ENCODE assay signal across 2 cellular contexts in the genomic region with DNA sequence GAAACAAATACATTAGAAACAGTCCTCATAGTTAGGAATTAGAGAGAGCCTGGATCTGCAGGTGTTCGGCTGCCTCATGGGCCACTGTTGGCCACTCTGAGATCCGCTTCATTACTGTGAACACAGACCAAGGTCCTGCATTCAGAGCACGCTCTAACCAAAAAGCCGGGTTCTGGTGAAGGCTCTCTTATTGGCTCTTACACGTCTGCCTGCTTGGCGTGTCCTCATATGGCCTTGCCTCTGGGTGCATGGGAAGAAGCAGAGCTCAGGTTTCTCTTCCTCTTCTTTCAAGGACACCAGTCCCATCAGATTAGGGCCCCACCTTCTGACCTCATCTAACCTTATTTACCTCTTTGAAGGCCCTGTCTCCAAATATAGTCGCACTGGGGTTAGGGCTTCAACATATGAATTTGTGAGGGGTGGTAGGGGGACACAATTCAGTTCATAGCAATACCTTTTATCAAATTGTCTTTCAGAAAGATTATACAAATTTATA.
A peak's percentile ranks its signal among the peaks of the same experiment; 100 is the strongest.
TF ChIP-seq lines count a peak whose summit lies in the region.

No MANE protein-coding gene starts in this region.

TF ChIP-seq in HEK293, 187 proteins besides CTCF, POLR2A, EP300 and RAD21:
- TF ChIP-seq, protein P1, sequence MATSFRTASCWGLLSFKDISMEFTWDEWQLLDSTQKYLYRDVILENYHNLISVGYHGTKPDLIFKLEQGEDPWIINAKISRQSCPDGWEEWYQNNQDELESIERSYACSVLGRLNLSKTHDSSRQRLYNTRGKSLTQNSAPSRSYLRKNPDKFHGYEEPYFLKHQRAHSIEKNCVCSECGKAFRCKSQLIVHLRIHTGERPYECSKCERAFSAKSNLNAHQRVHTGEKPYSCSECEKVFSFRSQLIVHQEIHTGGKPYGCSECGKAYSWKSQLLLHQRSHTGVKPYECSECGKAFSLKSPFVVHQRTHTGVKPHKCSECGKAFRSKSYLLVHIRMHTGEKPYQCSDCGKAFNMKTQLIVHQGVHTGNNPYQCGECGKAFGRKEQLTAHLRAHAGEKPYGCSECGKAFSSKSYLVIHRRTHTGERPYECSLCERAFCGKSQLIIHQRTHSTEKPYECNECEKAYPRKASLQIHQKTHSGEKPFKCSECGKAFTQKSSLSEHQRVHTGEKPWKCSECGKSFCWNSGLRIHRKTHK (tag by site-specific recombination; IDR thresholded peaks at IDR 0.05) = no peak
- TF ChIP-seq ZFP69B (tag by site-specific recombination; IDR thresholded peaks at IDR 0.05) = peak; percentile 62; the same call in 1 of the 2 replicates
- peak; percentile 39; the same call in 1 of the 2 replicates for TF ChIP-seq ZEB2 (tag by site-specific recombination; IDR thresholded peaks at IDR 0.05)
- TF ChIP-seq, protein P2, sequence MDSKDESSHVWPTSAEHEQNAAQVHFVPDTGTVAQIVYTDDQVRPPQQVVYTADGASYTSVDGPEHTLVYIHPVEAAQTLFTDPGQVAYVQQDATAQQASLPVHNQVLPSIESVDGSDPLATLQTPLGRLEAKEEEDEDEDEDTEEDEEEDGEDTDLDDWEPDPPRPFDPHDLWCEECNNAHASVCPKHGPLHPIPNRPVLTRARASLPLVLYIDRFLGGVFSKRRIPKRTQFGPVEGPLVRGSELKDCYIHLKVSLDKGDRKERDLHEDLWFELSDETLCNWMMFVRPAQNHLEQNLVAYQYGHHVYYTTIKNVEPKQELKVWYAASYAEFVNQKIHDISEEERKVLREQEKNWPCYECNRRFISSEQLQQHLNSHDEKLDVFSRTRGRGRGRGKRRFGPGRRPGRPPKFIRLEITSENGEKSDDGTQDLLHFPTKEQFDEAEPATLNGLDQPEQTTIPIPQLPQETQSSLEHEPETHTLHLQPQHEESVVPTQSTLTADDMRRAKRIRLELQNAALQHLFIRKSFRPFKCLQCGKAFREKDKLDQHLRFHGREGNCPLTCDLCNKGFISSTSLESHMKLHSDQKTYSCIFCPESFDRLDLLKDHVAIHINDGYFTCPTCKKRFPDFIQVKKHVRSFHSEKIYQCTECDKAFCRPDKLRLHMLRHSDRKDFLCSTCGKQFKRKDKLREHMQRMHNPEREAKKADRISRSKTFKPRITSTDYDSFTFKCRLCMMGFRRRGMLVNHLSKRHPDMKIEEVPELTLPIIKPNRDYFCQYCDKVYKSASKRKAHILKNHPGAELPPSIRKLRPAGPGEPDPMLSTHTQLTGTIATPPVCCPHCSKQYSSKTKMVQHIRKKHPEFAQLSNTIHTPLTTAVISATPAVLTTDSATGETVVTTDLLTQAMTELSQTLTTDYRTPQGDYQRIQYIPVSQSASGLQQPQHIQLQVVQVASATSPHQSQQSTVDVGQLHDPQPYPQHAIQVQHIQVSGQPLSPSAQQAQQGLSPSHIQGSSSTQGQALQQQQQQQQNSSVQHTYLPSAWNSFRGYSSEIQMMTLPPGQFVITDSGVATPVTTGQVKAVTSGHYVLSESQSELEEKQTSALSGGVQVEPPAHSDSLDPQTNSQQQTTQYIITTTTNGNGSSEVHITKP (tag by site-specific recombination; IDR thresholded peaks at IDR 0.05) = 0 out of 2 replicates have a peak, but pooled peaks have one; percentile 21
- TF ChIP-seq, protein P3, sequence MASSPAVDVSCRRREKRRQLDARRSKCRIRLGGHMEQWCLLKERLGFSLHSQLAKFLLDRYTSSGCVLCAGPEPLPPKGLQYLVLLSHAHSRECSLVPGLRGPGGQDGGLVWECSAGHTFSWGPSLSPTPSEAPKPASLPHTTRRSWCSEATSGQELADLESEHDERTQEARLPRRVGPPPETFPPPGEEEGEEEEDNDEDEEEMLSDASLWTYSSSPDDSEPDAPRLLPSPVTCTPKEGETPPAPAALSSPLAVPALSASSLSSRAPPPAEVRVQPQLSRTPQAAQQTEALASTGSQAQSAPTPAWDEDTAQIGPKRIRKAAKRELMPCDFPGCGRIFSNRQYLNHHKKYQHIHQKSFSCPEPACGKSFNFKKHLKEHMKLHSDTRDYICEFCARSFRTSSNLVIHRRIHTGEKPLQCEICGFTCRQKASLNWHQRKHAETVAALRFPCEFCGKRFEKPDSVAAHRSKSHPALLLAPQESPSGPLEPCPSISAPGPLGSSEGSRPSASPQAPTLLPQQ (tag by site-specific recombination; IDR thresholded peaks at IDR 0.05) = peak; percentile 78
- TF ChIP-seq ZNF629 (tag by site-specific recombination; IDR thresholded peaks at IDR 0.05) = peak; percentile 38; the same call in 1 of the 2 replicates
- peak; percentile 49 for TF ChIP-seq ZNF335 (tag by site-specific recombination; conservative IDR thresholded peaks at IDR 0.05)
- TF ChIP-seq ZBTB17 (tag by site-specific recombination; IDR thresholded peaks at IDR 0.05) = peak; percentile 82
- TF ChIP-seq, protein P4, sequence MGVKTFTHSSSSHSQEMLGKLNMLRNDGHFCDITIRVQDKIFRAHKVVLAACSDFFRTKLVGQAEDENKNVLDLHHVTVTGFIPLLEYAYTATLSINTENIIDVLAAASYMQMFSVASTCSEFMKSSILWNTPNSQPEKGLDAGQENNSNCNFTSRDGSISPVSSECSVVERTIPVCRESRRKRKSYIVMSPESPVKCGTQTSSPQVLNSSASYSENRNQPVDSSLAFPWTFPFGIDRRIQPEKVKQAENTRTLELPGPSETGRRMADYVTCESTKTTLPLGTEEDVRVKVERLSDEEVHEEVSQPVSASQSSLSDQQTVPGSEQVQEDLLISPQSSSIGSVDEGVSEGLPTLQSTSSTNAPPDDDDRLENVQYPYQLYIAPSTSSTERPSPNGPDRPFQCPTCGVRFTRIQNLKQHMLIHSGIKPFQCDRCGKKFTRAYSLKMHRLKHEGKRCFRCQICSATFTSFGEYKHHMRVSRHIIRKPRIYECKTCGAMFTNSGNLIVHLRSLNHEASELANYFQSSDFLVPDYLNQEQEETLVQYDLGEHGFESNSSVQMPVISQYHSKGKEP (tag by site-specific recombination; IDR thresholded peaks at IDR 0.05) = peak; percentile 37; the same call in 1 of the 2 replicates
- TF ChIP-seq ZNF76 (tag by site-specific recombination; IDR thresholded peaks at IDR 0.05; ENCODE audit: borderline replicate concordance, low read depth) = no peak
- no peak for TF ChIP-seq ZNF600 (tag by site-specific recombination; IDR thresholded peaks at IDR 0.05)
- TF ChIP-seq ZNF366 (tag by site-specific recombination; conservative IDR thresholded peaks at IDR 0.05) = peak; percentile 27; the same call in 1 of the 2 replicates
TF ChIP-seq in HEK293: peak in this region for 9.

TF ChIP-seq in K562, 482 proteins besides CTCF, POLR2A, EP300 and RAD21 (continues in another document):
- TF ChIP-seq PHF21A (IDR thresholded peaks at IDR 0.05; ENCODE audit: borderline replicate concordance, low read depth) (no peak), ZNF174 (CRISPR knock-in tag; IDR thresholded peaks at IDR 0.05) (no peak), ZNF696 (CRISPR knock-in tag; conservative IDR thresholded peaks at IDR 0.05) (no peak), EP400 (IDR thresholded peaks at IDR 0.05) (peak; percentile 53; the same call in 1 of the 2 replicates), NFRKB (IDR thresholded peaks at IDR 0.05; ENCODE audit: low read depth) (no peak), HDAC3 (IDR thresholded peaks at IDR 0.05; ENCODE audit: borderline replicate concordance, partially characterized antibody) (peak; percentile 24), CREM (IDR thresholded peaks at IDR 0.05; ENCODE audit: low read depth) (peak; percentile 18; the same call in 1 of the 2 replicates), ATF7 (IDR thresholded peaks at IDR 0.05) (peak; percentile 84), NEUROD1 (IDR thresholded peaks at IDR 0.05; ENCODE audit: borderline replicate concordance, low read depth, low read length, partially characterized antibody) (peak; percentile 36), MIER1 (IDR thresholded peaks at IDR 0.05; ENCODE audit: low read depth) (no peak), GTF2A2 (tag; IDR thresholded peaks at IDR 0.05) (no peak), ETV1 (tag; conservative IDR thresholded peaks at IDR 0.05; ENCODE audit: low read depth) (peak; percentile 58; the same call in 1 of the 2 replicates), MTA1 (IDR thresholded peaks at IDR 0.05; ENCODE audit: borderline replicate concordance) (no peak), ESRRB (CRISPR knock-in tag; IDR thresholded peaks at IDR 0.05; ENCODE audit: borderline replicate concordance) (no peak), HNRNPUL1 (IDR thresholded peaks at IDR 0.05; ENCODE audit: low read length) (no peak), JUN (IDR thresholded peaks at IDR 0.05; ENCODE audit: borderline replicate concordance, low read depth, low read length) (peak; percentile 61), JUN (CRISPR knock-in tag; IDR thresholded peaks at IDR 0.05; ENCODE audit: borderline replicate concordance) (no peak), TCF7 (IDR thresholded peaks at IDR 0.05; ENCODE audit: borderline replicate concordance) (no peak), HOXB6 (CRISPR knock-in tag; IDR thresholded peaks at IDR 0.05; ENCODE audit: borderline replicate concordance) (no peak), SP1 (CRISPR knock-in tag; IDR thresholded peaks at IDR 0.05) (0 out of 2 replicates have a peak, but pooled peaks have one; percentile 17), DNMT1 (IDR thresholded peaks at IDR 0.05) (no peak), PTRF (tag; IDR thresholded peaks at IDR 0.05) (no peak), SP2 (IDR thresholded peaks at IDR 0.05; ENCODE audit: extremely low read depth, low read depth, low read length, poor library complexity, severe bottlenecking) (no peak), NCOR1 (IDR thresholded peaks at IDR 0.05) (peak; percentile 61; the same call in 1 of the 2 replicates), FOXA1 (IDR thresholded peaks at IDR 0.05; ENCODE audit: borderline replicate concordance) (no peak), FOXA3 (CRISPR knock-in tag; conservative IDR thresholded peaks at IDR 0.05 in 1 of 2, IDR thresholded peaks at IDR 0.05 in 1 of 2) (no peak), CC2D1A (IDR thresholded peaks at IDR 0.05) (no peak)
- TF ChIP-seq, protein P5, sequence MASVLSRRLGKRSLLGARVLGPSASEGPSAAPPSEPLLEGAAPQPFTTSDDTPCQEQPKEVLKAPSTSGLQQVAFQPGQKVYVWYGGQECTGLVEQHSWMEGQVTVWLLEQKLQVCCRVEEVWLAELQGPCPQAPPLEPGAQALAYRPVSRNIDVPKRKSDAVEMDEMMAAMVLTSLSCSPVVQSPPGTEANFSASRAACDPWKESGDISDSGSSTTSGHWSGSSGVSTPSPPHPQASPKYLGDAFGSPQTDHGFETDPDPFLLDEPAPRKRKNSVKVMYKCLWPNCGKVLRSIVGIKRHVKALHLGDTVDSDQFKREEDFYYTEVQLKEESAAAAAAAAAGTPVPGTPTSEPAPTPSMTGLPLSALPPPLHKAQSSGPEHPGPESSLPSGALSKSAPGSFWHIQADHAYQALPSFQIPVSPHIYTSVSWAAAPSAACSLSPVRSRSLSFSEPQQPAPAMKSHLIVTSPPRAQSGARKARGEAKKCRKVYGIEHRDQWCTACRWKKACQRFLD (CRISPR knock-in tag; IDR thresholded peaks at IDR 0.05) = peak; percentile 43; the same call in 1 of the 2 replicates
- TF ChIP-seq, protein P6, sequence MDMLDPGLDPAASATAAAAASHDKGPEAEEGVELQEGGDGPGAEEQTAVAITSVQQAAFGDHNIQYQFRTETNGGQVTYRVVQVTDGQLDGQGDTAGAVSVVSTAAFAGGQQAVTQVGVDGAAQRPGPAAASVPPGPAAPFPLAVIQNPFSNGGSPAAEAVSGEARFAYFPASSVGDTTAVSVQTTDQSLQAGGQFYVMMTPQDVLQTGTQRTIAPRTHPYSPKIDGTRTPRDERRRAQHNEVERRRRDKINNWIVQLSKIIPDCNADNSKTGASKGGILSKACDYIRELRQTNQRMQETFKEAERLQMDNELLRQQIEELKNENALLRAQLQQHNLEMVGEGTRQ (CRISPR knock-in tag; IDR thresholded peaks at IDR 0.05) = no peak
- TF ChIP-seq, protein P7, sequence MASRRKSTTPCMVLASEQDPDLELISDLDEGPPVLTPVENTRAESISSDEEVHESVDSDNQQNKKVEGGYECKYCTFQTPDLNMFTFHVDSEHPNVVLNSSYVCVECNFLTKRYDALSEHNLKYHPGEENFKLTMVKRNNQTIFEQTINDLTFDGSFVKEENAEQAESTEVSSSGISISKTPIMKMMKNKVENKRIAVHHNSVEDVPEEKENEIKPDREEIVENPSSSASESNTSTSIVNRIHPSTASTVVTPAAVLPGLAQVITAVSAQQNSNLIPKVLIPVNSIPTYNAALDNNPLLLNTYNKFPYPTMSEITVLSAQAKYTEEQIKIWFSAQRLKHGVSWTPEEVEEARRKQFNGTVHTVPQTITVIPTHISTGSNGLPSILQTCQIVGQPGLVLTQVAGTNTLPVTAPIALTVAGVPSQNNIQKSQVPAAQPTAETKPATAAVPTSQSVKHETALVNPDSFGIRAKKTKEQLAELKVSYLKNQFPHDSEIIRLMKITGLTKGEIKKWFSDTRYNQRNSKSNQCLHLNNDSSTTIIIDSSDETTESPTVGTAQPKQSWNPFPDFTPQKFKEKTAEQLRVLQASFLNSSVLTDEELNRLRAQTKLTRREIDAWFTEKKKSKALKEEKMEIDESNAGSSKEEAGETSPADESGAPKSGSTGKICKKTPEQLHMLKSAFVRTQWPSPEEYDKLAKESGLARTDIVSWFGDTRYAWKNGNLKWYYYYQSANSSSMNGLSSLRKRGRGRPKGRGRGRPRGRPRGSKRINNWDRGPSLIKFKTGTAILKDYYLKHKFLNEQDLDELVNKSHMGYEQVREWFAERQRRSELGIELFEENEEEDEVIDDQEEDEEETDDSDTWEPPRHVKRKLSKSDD (conservative IDR thresholded peaks at IDR 0.05; ENCODE audit: low read length) = no peak
- TF ChIP-seq, protein P8, sequence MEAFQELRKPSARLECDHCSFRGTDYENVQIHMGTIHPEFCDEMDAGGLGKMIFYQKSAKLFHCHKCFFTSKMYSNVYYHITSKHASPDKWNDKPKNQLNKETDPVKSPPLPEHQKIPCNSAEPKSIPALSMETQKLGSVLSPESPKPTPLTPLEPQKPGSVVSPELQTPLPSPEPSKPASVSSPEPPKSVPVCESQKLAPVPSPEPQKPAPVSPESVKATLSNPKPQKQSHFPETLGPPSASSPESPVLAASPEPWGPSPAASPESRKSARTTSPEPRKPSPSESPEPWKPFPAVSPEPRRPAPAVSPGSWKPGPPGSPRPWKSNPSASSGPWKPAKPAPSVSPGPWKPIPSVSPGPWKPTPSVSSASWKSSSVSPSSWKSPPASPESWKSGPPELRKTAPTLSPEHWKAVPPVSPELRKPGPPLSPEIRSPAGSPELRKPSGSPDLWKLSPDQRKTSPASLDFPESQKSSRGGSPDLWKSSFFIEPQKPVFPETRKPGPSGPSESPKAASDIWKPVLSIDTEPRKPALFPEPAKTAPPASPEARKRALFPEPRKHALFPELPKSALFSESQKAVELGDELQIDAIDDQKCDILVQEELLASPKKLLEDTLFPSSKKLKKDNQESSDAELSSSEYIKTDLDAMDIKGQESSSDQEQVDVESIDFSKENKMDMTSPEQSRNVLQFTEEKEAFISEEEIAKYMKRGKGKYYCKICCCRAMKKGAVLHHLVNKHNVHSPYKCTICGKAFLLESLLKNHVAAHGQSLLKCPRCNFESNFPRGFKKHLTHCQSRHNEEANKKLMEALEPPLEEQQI (IDR thresholded peaks at IDR 0.05) = peak; percentile 36; the same call in 1 of the 2 replicates
- TF ChIP-seq, protein P9, sequence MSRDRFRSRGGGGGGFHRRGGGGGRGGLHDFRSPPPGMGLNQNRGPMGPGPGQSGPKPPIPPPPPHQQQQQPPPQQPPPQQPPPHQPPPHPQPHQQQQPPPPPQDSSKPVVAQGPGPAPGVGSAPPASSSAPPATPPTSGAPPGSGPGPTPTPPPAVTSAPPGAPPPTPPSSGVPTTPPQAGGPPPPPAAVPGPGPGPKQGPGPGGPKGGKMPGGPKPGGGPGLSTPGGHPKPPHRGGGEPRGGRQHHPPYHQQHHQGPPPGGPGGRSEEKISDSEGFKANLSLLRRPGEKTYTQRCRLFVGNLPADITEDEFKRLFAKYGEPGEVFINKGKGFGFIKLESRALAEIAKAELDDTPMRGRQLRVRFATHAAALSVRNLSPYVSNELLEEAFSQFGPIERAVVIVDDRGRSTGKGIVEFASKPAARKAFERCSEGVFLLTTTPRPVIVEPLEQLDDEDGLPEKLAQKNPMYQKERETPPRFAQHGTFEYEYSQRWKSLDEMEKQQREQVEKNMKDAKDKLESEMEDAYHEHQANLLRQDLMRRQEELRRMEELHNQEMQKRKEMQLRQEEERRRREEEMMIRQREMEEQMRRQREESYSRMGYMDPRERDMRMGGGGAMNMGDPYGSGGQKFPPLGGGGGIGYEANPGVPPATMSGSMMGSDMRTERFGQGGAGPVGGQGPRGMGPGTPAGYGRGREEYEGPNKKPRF (IDR thresholded peaks at IDR 0.05; ENCODE audit: low read depth, low read length) = no peak
